9 cellular contexts compared by ENCODE assay signal in genomic region chr4:10180927-10181744, GRCh38.
DNase-seq lines count a peak whose midpoint lies in the region; ATAC-seq and TF ChIP-seq lines count a peak whose summit lies in the region.
"Had no signal": no experiment of that assay in that cellular context is flagged by ENCODE, and none has a peak within 500 bp of the region (broad histone marks: within the 10 kb centered on the region; RNA-seq: fewer than 3 reads in every experiment).

No MANE protein-coding gene starts in this region.

- peak overlapping the region; percentile 96 for H3K27ac Mint-ChIP-seq in activated CD8-positive, alpha-beta memory T cell treated with anti-CD3 and anti-CD28 coated beads, Interleukin-2, amount 10 ng/mL, durations not matched to agents 7 days and 5 days

- H3K36me3 ChIP-seq in H7 (replicated peaks; ENCODE audit: control insufficient read depth, insufficient read depth, low read length): no peaks in the 10 kb centered on the region
- no peaks in the 10 kb centered on the region for H3K36me3 ChIP-seq in suprapubic skin

- peak; percentile 88 for ATAC-seq in activated CD8-positive, alpha-beta memory T cell treated with anti-CD3 and anti-CD28 coated beads, Interleukin-2, amount 10 ng/mL, durations not matched to agents 7 days and 5 days
- ATAC-seq in HG02642 (IDR thresholded peaks at IDR 0.05; ENCODE audit: poor library complexity, unreplicated experiment): peak; percentile 90

- TF ChIP-seq POLR2A in NB4 (IDR thresholded peaks at IDR 0.05; ENCODE audit: extremely low read depth, insufficient read length) (no peak), suprapubic skin (IDR thresholded peaks at IDR 0.05) (no peak)

- H3K4me1 ChIP-seq in suprapubic skin: no peaks in the 10 kb centered on the region

- H3K27ac ChIP-seq in suprapubic skin: no peak overlapping the region
- H3K27ac ChIP-seq: C4-2B had no signal

- H3K36me3 Mint-ChIP-seq in activated CD8-positive, alpha-beta memory T cell treated with anti-CD3 and anti-CD28 coated beads, Interleukin-2, amount 10 ng/mL, durations not matched to agents 7 days and 5 days: peaks cover 32% of the 10 kb centered on the region

- H3K9me3 Mint-ChIP-seq in activated CD8-positive, alpha-beta memory T cell treated with anti-CD3 and anti-CD28 coated beads, Interleukin-2, amount 10 ng/mL, durations not matched to agents 7 days and 5 days (ENCODE audit: low read depth): peaks cover 7% of the 10 kb centered on the region

- no peak for TF ChIP-seq EP300 in suprapubic skin (IDR thresholded peaks at IDR 0.05)

- peak; percentile 78 for DNase-seq in activated CD8-positive, alpha-beta memory T cell treated with anti-CD3 and anti-CD28 coated beads, Interleukin-2, amount 10 ng/mL, durations not matched to agents 7 days and 5 days
- no peak for DNase-seq in activated CD8-positive, alpha-beta memory T cell treated with anti-CD3 and anti-CD28 coated beads, Interleukin-2, amount 50 U/mL, for 4 hours
- DNase-seq in NB4 (ENCODE audit: low read depth) (peak; percentile 97), dermis blood vessel endothelial cell (peak; percentile 70), H7 (no peak), epidermal melanocyte (ENCODE audit: insufficient read length, low spot score) (no peak), suprapubic skin (ENCODE audit: low spot score in 2 of 2) (no peak)

- H3K27me3 ChIP-seq in H7 (ENCODE audit: control insufficient read depth, insufficient read depth, low read length) (no peaks in the 10 kb centered on the region), suprapubic skin (no peaks in the 10 kb centered on the region)

- H3K27me3 Mint-ChIP-seq in activated CD8-positive, alpha-beta memory T cell treated with anti-CD3 and anti-CD28 coated beads, Interleukin-2, amount 10 ng/mL, durations not matched to agents 7 days and 5 days: no peaks in the 10 kb centered on the region

- H3K4me3 Mint-ChIP-seq in activated CD8-positive, alpha-beta memory T cell treated with anti-CD3 and anti-CD28 coated beads, Interleukin-2, amount 10 ng/mL, durations not matched to agents 7 days and 5 days: peak overlapping the region; percentile 7

- WGBS in suprapubic skin: 58% methylated on average over 4 of the region's 4 CpGs

- TF ChIP-seq CTCF in NB4 (IDR thresholded peaks at IDR 0.05; ENCODE audit: low read depth, low read length) (no peak), suprapubic skin (IDR thresholded peaks at IDR 0.05) (no peak)

- CTCF ChIA-PET in activated CD8-positive, alpha-beta memory T cell treated with anti-CD3 and anti-CD28 coated beads, Interleukin-2, amount 10 ng/mL, durations not matched to agents 7 days and 5 days (lab: Charles Lee): interaction anchor here (0.8 to 9.2 kb wide), 9 partner anchors 8 to 357 kb away, joined by 3 to 116 read pairs (median 3); partner anchors contain the start of gene ZNF518B

- H3K4me1 Mint-ChIP-seq in activated CD8-positive, alpha-beta memory T cell treated with anti-CD3 and anti-CD28 coated beads, Interleukin-2, amount 10 ng/mL, durations not matched to agents 7 days and 5 days: peaks cover 53% of the 10 kb centered on the region

- no peaks in the 10 kb centered on the region for H3K9me3 ChIP-seq in suprapubic skin

- H3K4me3 ChIP-seq in NB4 (ENCODE audit: low read depth, low read length) (peak overlapping the region; percentile 7), H7 (ENCODE audit: insufficient read depth, low read depth, low read length) (no peak overlapping the region), suprapubic skin (no peak overlapping the region)

Comparison
In these comparisons a context has a peak if more than half of its experiments do, and no peak if none do; other contexts are left out.
1. DNase-seq: peak in activated CD8-positive, alpha-beta memory T cell treated with anti-CD3 and anti-CD28 coated beads, Interleukin-2, amount 10 ng/mL, durations not matched to agents 7 days and 5 days (single experiment), NB4 (single experiment) and dermis blood vessel endothelial cell (single experiment); none in activated CD8-positive, alpha-beta memory T cell treated with anti-CD3 and anti-CD28 coated beads, Interleukin-2, amount 50 U/mL, for 4 hours (single experiment), H7 (single experiment), epidermal melanocyte (single experiment) and suprapubic skin (0 of 2).